Comparison of ENCODE assay signal across 11 cellular contexts in the genomic region with DNA sequence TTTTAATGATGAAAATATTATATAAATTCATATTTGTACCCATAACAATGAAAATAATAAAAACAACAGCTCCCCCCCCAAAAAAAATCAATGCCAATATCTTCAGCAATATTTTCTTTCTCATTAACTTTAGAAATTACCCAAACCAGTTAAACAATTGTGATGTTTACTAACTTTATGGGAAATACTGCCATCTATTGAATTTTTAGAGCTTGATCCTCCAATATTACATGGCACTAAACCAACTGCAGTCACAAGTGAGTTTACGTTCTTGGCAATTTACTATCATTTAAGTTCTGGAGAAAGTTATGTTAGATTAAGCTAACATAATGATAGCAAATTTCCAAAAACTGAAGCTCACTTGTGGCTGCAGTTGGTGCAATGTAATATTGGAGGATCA.
DNase-seq lines count a peak whose midpoint lies in the region; FAIRE-seq and TF ChIP-seq lines count a peak whose summit lies in the region.
"Had no signal": no experiment of that assay in that cellular context is flagged by ENCODE, and none has a peak within 500 bp of the region (broad histone marks: within the 10 kb centered on the region; RNA-seq: fewer than 3 reads in every experiment).

No MANE protein-coding gene starts in this region.

- H3K9me3 ChIP-seq in smooth muscle cell (replicated peaks; ENCODE audit: low read depth): no peaks in the 10 kb centered on the region

- H3F3A ChIP-seq in smooth muscle cell (ENCODE audit: low read depth): no peaks in the 10 kb centered on the region

- no peak overlapping the region for H3K9ac ChIP-seq in smooth muscle cell (ENCODE audit: low read depth)

- no peaks in the 10 kb centered on the region for H3K4me1 ChIP-seq in smooth muscle cell (ENCODE audit: low read depth)

- no peaks in the 10 kb centered on the region for H4K20me1 ChIP-seq in smooth muscle cell (ENCODE audit: low read depth)

- 62% methylated on average over 1 of the region's 1 CpG for WGBS in smooth muscle cell (ENCODE audit: low lambda C conversion rate)

- peak; percentile 16 for TF ChIP-seq CTCF in bronchial epithelial cell (IDR thresholded peaks at IDR 0.05; ENCODE audit: insufficient read depth, low read length, severe bottlenecking)
- TF ChIP-seq CTCF in smooth muscle cell (IDR thresholded peaks at IDR 0.05; ENCODE audit: borderline replicate concordance, insufficient read depth, poor library complexity, severe bottlenecking): peak; percentile 36

- no peak overlapping the region for H3K4me3 ChIP-seq in bronchial epithelial cell (ENCODE audit: low read depth, low read length)
- no peak overlapping the region for H3K4me3 ChIP-seq in smooth muscle cell

- no peaks in the 10 kb centered on the region for H3K27me3 ChIP-seq in bronchial epithelial cell (ENCODE audit: control insufficient read depth, insufficient read depth, low read length)
- H3K27me3 ChIP-seq in smooth muscle cell (ENCODE audit: low read depth): no peaks in the 10 kb centered on the region

- no peaks in the 10 kb centered on the region for H3K36me3 ChIP-seq in bronchial epithelial cell (ENCODE audit: control insufficient read depth, insufficient read depth, low read length)
- no peaks in the 10 kb centered on the region for H3K36me3 ChIP-seq in smooth muscle cell (ENCODE audit: low read depth)

- H3K27ac ChIP-seq in smooth muscle cell (ENCODE audit: low read depth): no peak overlapping the region

- no peaks in the 10 kb centered on the region for H3K79me2 ChIP-seq in smooth muscle cell (ENCODE audit: low read depth)

- no peak overlapping the region for H2AFZ ChIP-seq in smooth muscle cell (ENCODE audit: low read depth)

- peak; percentile 10 for DNase-seq in NCI-H510A treated with DMSO at 0.1 percent for 48 hours (lab: John Stamatoyannopoulos, UW)
- no peak for DNase-seq in NCI-H510A (lab: John Stamatoyannopoulos, UW)
- peak; percentile 69 for DNase-seq in NCI-H69 (lab: John Stamatoyannopoulos, UW)
- DNase-seq in bronchial epithelial cell (ENCODE audit: low read depth): peak; percentile 63
- no peak for DNase-seq in smooth muscle cell (lab: John Stamatoyannopoulos, UW; ENCODE audit: unreplicated experiment)
- DNase-seq in stimulated activated naive CD4-positive, alpha-beta T cell (lab: John Stamatoyannopoulos, UW): no peak
- DNase-seq in activated T-cell treated with anti-CD3 and anti-CD28 coated beads, Interleukin-2, amount 50 U/mL, for 48 hours: no peak
- no peak for DNase-seq in activated CD4-positive, alpha-beta T cell treated with anti-CD3 and anti-CD28 coated beads for 1 hour
- DNase-seq: HFFc6, T-helper 2 cell had no signal

- no peak overlapping the region for H3K4me2 ChIP-seq in smooth muscle cell

- no peak for FAIRE-seq in bronchial epithelial cell (lab: Jason Lieb, UNC)
- FAIRE-seq: GM18507 had no signal

Comparison
In these comparisons a context has a peak if more than half of its experiments do, and no peak if none do; other contexts are left out.
1. DNase-seq: peak in NCI-H510A treated with DMSO at 0.1 percent for 48 hours (single experiment), NCI-H69 (single experiment) and bronchial epithelial cell (single experiment); none in NCI-H510A (single experiment), smooth muscle cell (single experiment), stimulated activated naive CD4-positive, alpha-beta T cell (0 of 6), activated T-cell treated with anti-CD3 and anti-CD28 coated beads, Interleukin-2, amount 50 U/mL, for 48 hours (0 of 2) and activated CD4-positive, alpha-beta T cell treated with anti-CD3 and anti-CD28 coated beads for 1 hour (single experiment).